Comparison of ENCODE assay signal across 4 cellular contexts in the genomic region with DNA sequence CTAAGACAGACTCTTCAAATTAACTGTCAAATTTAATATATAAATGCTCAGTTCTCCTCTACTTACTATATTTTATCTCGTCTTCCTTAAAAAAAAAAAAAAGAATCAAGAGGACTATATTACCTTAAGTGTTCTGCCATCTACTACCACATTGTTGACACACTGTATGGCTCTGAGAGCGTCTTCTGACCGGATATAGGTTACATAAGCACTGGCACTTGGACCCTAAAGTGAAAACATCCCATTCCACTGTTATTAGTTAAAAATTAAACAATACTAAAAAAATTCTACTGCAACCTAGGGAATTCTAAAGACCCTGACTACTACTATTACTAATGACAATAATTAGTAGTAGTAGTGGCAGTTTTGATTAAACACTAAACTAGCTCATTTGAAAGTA.
"Had no signal": no experiment of that assay in that cellular context is flagged by ENCODE, and none has a peak within 500 bp of the region (broad histone marks: within the 10 kb centered on the region; RNA-seq: fewer than 3 reads in every experiment).

No MANE protein-coding gene starts in this region.

- H3K4me2 ChIP-seq: KMS-11 had no signal

- H3K27ac ChIP-seq: HL-60, KMS-11 had no signal

- H3K4me3 ChIP-seq: K562 had no signal

- H3K9ac ChIP-seq: KMS-11 had no signal

- FAIRE-seq: HTR-8/SVneo had no signal
